In the genomic region with DNA sequence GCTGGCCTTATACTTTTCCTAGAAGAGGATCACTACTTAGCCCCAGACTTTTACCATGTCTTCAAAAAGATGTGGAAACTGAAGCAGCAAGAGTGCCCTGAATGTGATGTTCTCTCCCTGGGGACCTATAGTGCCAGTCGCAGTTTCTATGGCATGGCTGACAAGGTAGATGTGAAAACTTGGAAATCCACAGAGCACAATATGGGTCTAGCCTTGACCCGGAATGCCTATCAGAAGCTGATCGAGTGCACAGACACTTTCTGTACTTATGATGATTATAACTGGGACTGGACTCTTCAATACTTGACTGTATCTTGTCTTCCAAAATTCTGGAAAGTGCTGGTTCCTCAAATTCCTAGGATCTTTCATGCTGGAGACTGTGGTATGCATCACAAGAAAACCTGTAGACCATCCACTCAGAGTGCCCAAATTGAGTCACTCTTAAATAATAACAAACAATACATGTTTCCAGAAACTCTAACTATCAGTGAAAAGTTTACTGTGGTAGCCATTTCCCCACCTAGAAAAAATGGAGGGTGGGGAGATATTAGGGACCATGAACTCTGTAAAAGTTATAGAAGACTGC, we compare ENCODE assay signal across 7 cellular contexts. TPM values are rescaled to one million over a fixed set of nuclear protein-coding genes. Genes with fewer than 3 reads are reported as not detected.
A peak's percentile ranks its signal among the peaks of the same experiment; 100 is the strongest.
DNase-seq lines count a peak whose midpoint lies in the region; ATAC-seq and TF ChIP-seq lines count a peak whose summit lies in the region.

No MANE protein-coding gene starts in this region.

- no peak for TF ChIP-seq CTCF in foreskin fibroblast (IDR thresholded peaks at IDR 0.05; ENCODE audit: low read depth, low read length)

- peaks cover 31% of the 10 kb centered on the region for H3K36me3 ChIP-seq in HAP-1 (replicated peaks)

- in situ Hi-C loops in HAP-1 (cut with MboI; ENCODE audit: low sequenced_read_pairs) = no loop called here

- no peaks in the 10 kb centered on the region for H3K27me3 Mint-ChIP-seq in T-cell

- H3K27me3 ChIP-seq in HAP-1 (ENCODE audit: low read depth) = no peaks in the 10 kb centered on the region

- CTCF ChIA-PET in T-cell (lab: Charles Lee) = interaction anchor here (0.5 to 2.7 kb wide), 5 partner anchors 12 to 207 kb away, joined by 3 to 77 read pairs (median 6); a partner anchor contains a TSS

- no peaks in the 10 kb centered on the region for H3K9me3 Mint-ChIP-seq in T-cell

- H3K27ac ChIP-seq in skin epidermis = peak overlapping the region in 8 of 21 experiments; percentile 92 to 97 (median 96)

- H3K36me3 Mint-ChIP-seq in T-cell = peaks cover 24% of the 10 kb centered on the region

- H3K9me3 ChIP-seq in HAP-1 = no peaks in the 10 kb centered on the region

- no peak for ATAC-seq in T-cell (replicated peaks in 1 of 4)
- no peak for ATAC-seq in GM18520 (IDR thresholded peaks at IDR 0.05; ENCODE audit: unreplicated experiment)
- no peak for ATAC-seq in GM18907 (IDR thresholded peaks at IDR 0.05; ENCODE audit: unreplicated experiment)

- peaks cover 20% of the 10 kb centered on the region for H3K4me1 ChIP-seq in HAP-1

- DNase-seq in HAP-1 (ENCODE audit: low spot score in 2 of 2) = no peak
- no peak for DNase-seq in T-cell
- DNase-seq in foreskin fibroblast = no peak
- DNase-seq in stimulated activated CD4-positive, alpha-beta T cell treated with anti-CD3 and anti-CD28 coated beads, Interleukin-15, amount 100 ng/mL, for 24 hours = no peak

- H3K4me1 Mint-ChIP-seq in T-cell = peaks cover 57 to 63% (median 58%) of the 10 kb centered on the region in 3 donors

- H3K27ac Mint-ChIP-seq in T-cell = peak overlapping the region; percentile 88 to 98

- POLR2A ChIA-PET in T-cell (lab: Charles Lee) = interaction anchor here (0.5 to 2.9 kb wide), 5 partner anchors 12 to 146 kb away, joined by 3 to 59 read pairs (median 8); a partner anchor contains a TSS

- H3K4me3 Mint-ChIP-seq in T-cell = peak overlapping the region; percentile 97 to 99 (median 97)

- peak overlapping the region; percentile 83 for H3K4me3 ChIP-seq in HAP-1
- peak overlapping the region; percentile 84 to 99 for H3K4me3 ChIP-seq in foreskin fibroblast (ENCODE audit: low read depth in 1 of 2, low read length in 2 of 2)
- peak overlapping the region; percentile 59 to 85 (median 79) for H3K4me3 ChIP-seq in skin epidermis

RNA-seq across cellular contexts. Expression of a gene that starts 1.5 kb away (rescaled TPM):
- 10 to 100 TPM; 21.7 to 54.1 (median 41.6) TPM for total RNA-seq in T-cell

RNA-seq across cellular contexts. Expression of a gene that starts 1.7 kb away (rescaled TPM):
- 100 to 1,000 TPM; 211 to 322 (median 291) TPM for total RNA-seq in T-cell

RNA-seq across cellular contexts. Expression of a gene that starts 12.9 kb away (rescaled TPM):
- total RNA-seq in T-cell = 10 to 100 TPM in 3 of 5 donors, 1 to 10 TPM in 2; 8.2 to 26.7 (median 10.0) TPM

RNA-seq across cellular contexts. Expression of a gene that starts 23.4 kb away (rescaled TPM):
- total RNA-seq in T-cell = 10 to 100 TPM in 3 of 5 donors, 1 to 10 TPM in 2; 7.6 to 15.7 (median 11.4) TPM

RNA-seq across cellular contexts. Expression of a gene that starts 35.9 kb away (rescaled TPM):
- 1,000 to 10,000 TPM; 3,720 to 4,554 (median 3,981) TPM for total RNA-seq in T-cell
